Comparison of ENCODE assay signal across 18 cellular contexts in the genomic region with DNA sequence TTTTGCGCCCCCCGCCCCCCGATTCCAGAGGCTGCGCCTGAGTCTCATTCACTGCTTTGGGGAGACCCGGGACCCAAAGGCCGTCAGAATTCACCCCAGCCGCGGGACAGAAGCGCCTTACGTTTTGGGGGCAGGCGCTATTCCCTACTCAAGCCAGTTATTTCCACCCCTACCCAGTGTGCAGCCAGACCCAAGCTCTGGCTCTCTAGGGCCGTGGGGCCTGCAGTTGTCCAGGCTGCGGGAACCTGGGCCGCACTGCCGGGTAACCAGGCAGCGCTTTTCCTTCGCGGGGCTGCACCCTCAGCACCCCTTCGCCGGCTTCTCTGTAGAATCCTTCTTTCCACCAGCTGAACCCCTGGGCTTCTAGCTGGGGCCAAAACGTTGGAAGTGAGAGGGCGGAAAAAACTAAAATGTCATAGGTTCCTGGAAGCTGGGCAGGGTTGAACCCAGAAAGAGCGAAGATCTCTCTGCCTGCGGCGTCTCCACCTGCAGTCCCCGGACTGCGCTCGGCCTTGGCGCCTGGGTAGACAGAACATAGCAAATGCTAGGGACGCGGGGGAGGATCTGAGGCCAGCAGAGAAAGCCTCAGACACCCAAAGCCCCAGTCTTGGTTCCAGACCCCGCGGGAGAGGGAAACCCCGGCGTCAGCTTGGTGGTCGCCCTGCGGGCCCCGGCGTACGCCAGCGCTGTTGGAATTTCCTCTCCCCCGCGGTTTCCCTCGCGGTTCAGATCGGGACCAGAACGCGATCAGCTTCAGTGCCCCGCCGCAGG. TPM values are rescaled to one million over a fixed set of nuclear protein-coding genes. Genes with fewer than 3 reads are reported as not detected.
A peak's percentile ranks its signal among the peaks of the same experiment; 100 is the strongest.
DNase-seq lines count a peak whose midpoint lies in the region; ATAC-seq and TF ChIP-seq lines count a peak whose summit lies in the region.
"Had no signal": no experiment of that assay in that cellular context is flagged by ENCODE, and none has a peak within 500 bp of the region (broad histone marks: within the 10 kb centered on the region; RNA-seq: fewer than 3 reads in every experiment).

No MANE protein-coding gene starts in this region.

- no peak for TF ChIP-seq CTCF in hepatocyte (IDR thresholded peaks at IDR 0.05; ENCODE audit: poor library complexity)

- H2AFZ ChIP-seq in hepatocyte: no peak overlapping the region
- H2AFZ ChIP-seq in trophoblast cell (ENCODE audit: insufficient read depth, low read length, poor library complexity): peak overlapping the region; percentile 69

- H3K4me3 Mint-ChIP-seq in activated CD8-positive, alpha-beta T cell treated with anti-CD3 and anti-CD28 coated beads, Interleukin-2, amount 10 ng/mL, durations not matched to agents 7 days and 5 days: no peak overlapping the region
- H3K4me3 Mint-ChIP-seq: activated CD4-positive, alpha-beta T cell treated with anti-CD3 and anti-CD28 coated beads for 36 hours; activated naive CD4-positive, alpha-beta T cell treated with anti-CD3 and anti-CD28 coated beads, Interleukin-2, amount 10 ng/mL, durations not matched to agents 7 days and 5 days; effector memory CD8-positive, alpha-beta T cell; memory B cell; stimulated activated effector memory CD8-positive, alpha-beta T cell treated with anti-CD3 and anti-CD28 coated beads, Interleukin-12 subunit alpha, Interleukin-12 subunit beta, amount 100 ng/mL, for 72 hours had no signal

- POLR2A ChIA-PET in activated CD8-positive, alpha-beta T cell treated with anti-CD3 and anti-CD28 coated beads, Interleukin-2, amount 10 ng/mL, durations not matched to agents 7 days and 5 days (lab: Charles Lee): no interaction called here

- H4K12ac ChIP-seq in trophoblast cell (ENCODE audit: low read depth, low read length): peak overlapping the region; percentile 97

- H2BK5ac ChIP-seq in trophoblast cell (ENCODE audit: low read depth, low read length, poor library complexity): peak overlapping the region; percentile 99

- H3K4me1 ChIP-seq in NT2/D1 (ENCODE audit: insufficient read depth, insufficient read length) (peaks cover 8% of the 10 kb centered on the region), hepatocyte (ENCODE audit: insufficient read depth) (peaks cover 22% of the 10 kb centered on the region), trophoblast cell (ENCODE audit: control insufficient read depth in 1 of 2, insufficient read depth in 2 of 2, low read length in 2 of 2) (peaks cover 20 to 38% of the 10 kb centered on the region in 2 experiments)

- peaks cover 6% of the 10 kb centered on the region for H3K4me1 Mint-ChIP-seq in activated CD8-positive, alpha-beta T cell treated with anti-CD3 and anti-CD28 coated beads, Interleukin-2, amount 10 ng/mL, durations not matched to agents 7 days and 5 days (ENCODE audit: low read depth)
- H3K4me1 Mint-ChIP-seq: activated CD4-positive, alpha-beta T cell treated with anti-CD3 and anti-CD28 coated beads for 36 hours had no signal

- peak overlapping the region; percentile 97 for H3K14ac ChIP-seq in trophoblast cell (ENCODE audit: low read length)

- H2BK12ac ChIP-seq in trophoblast cell (ENCODE audit: low read length): peak overlapping the region; percentile 80

- no peaks in the 10 kb centered on the region for H3K9me3 Mint-ChIP-seq in activated CD8-positive, alpha-beta T cell treated with anti-CD3 and anti-CD28 coated beads, Interleukin-2, amount 10 ng/mL, durations not matched to agents 7 days and 5 days (ENCODE audit: insufficient read depth)
- H3K9me3 Mint-ChIP-seq: activated naive CD4-positive, alpha-beta T cell treated with anti-CD3 and anti-CD28 coated beads, Interleukin-2, amount 10 ng/mL, durations not matched to agents 7 days and 5 days; effector memory CD8-positive, alpha-beta T cell; memory B cell; stimulated activated effector memory CD8-positive, alpha-beta T cell treated with anti-CD3 and anti-CD28 coated beads, Interleukin-12 subunit alpha, Interleukin-12 subunit beta, amount 100 ng/mL, for 72 hours had no signal

- WGBS in hepatocyte (ENCODE audit: low lambda C conversion rate, missing lambda C conversion rate): 31% methylated on average over 40 of the region's 50 CpGs
- no CpG with 5 or more reads among the region's 50 CpGs for WGBS in trophoblast cell (ENCODE audit: extremely low coverage, insufficient coverage, insufficient read length)

- no peak for ATAC-seq in activated CD8-positive, alpha-beta T cell treated with anti-CD3 and anti-CD28 coated beads, Interleukin-2, amount 10 ng/mL, durations not matched to agents 7 days and 5 days
- ATAC-seq: activated CD4-positive, alpha-beta T cell treated with anti-CD3 and anti-CD28 coated beads for 36 hours; effector memory CD8-positive, alpha-beta T cell; stimulated activated effector memory CD8-positive, alpha-beta T cell treated with anti-CD3 and anti-CD28 coated beads, Interleukin-12 subunit alpha, Interleukin-12 subunit beta, amount 100 ng/mL, for 72 hours had no signal

- no peak overlapping the region for H3K27ac Mint-ChIP-seq in activated CD8-positive, alpha-beta T cell treated with anti-CD3 and anti-CD28 coated beads, Interleukin-2, amount 10 ng/mL, durations not matched to agents 7 days and 5 days
- H3K27ac Mint-ChIP-seq: activated CD4-positive, alpha-beta T cell treated with anti-CD3 and anti-CD28 coated beads for 36 hours; effector memory CD8-positive, alpha-beta T cell; memory B cell; stimulated activated effector memory CD8-positive, alpha-beta T cell treated with anti-CD3 and anti-CD28 coated beads, Interleukin-12 subunit alpha, Interleukin-12 subunit beta, amount 100 ng/mL, for 72 hours had no signal

- H3K9me3 ChIP-seq in NT2/D1 (ENCODE audit: insufficient read depth, low read length) (no peaks in the 10 kb centered on the region), hepatocyte (ENCODE audit: low read depth) (no peaks in the 10 kb centered on the region), trophoblast cell (ENCODE audit: insufficient read depth, low read depth, low read length) (no peaks in the 10 kb centered on the region)

- H3K36me3 ChIP-seq in NT2/D1 (ENCODE audit: insufficient read depth, insufficient read length, low read length) (no peaks in the 10 kb centered on the region), hepatocyte (replicated peaks; ENCODE audit: insufficient read depth, low read depth) (no peaks in the 10 kb centered on the region), trophoblast cell (ENCODE audit: control insufficient read depth in 1 of 2, insufficient read depth in 2 of 2, low read length in 2 of 2) (no peaks in the 10 kb centered on the region)

- H2AK5ac ChIP-seq in trophoblast cell (ENCODE audit: low read length): peak overlapping the region; percentile 97

- DNase-seq in EH (ENCODE audit: low read depth): peak; percentile 62
- DNase-seq in NT2/D1 (ENCODE audit: low read depth, low spot score): no peak
- DNase-seq in hepatocyte (ENCODE audit: low spot score): no peak
- DNase-seq in trophoblast cell: no peak
- no peak for DNase-seq in activated CD8-positive, alpha-beta T cell treated with anti-CD3 and anti-CD28 coated beads, Interleukin-2, amount 10 ng/mL, durations not matched to agents 7 days and 5 days
- DNase-seq in SW 1271 (lab: John Stamatoyannopoulos, UW): no peak
- no peak for DNase-seq in SK-N-DZ (ENCODE audit: low spot score)
- no peak for DNase-seq in NCI-H774 (lab: John Stamatoyannopoulos, UW)
- DNase-seq: activated CD4-positive, alpha-beta T cell treated with anti-CD3 and anti-CD28 coated beads for 36 hours; activated CD8-positive, alpha-beta memory T cell treated with anti-CD3 and anti-CD28 coated beads, Interleukin-2, amount 50 U/mL, for 48 hours; activated naive CD4-positive, alpha-beta T cell treated with anti-CD3 and anti-CD28 coated beads, Interleukin-2, amount 10 ng/mL, durations not matched to agents 7 days and 5 days; effector memory CD8-positive, alpha-beta T cell; foreskin melanocyte; NCI-H146; NCI-H345; SHP77 had no signal

- peak overlapping the region; percentile 99 for H2BK120ac ChIP-seq in trophoblast cell (ENCODE audit: insufficient read depth, low read length, poor library complexity)

- peaks cover 58% of the 10 kb centered on the region for H3K79me1 ChIP-seq in trophoblast cell (ENCODE audit: low read length)

- H4K8ac ChIP-seq in trophoblast cell (ENCODE audit: low read depth, low read length): peak overlapping the region; percentile 97

- no peak overlapping the region for H3K23ac ChIP-seq in trophoblast cell (ENCODE audit: low read length)

- H4K20me1 ChIP-seq in hepatocyte (ENCODE audit: insufficient read depth, poor library complexity, severe bottlenecking): no peaks in the 10 kb centered on the region

- H3K4me2 ChIP-seq in hepatocyte: peak overlapping the region; percentile 78
- peak overlapping the region; percentile 63 for H3K4me2 ChIP-seq in trophoblast cell (ENCODE audit: low read length)

- H3K9ac ChIP-seq in NT2/D1 (ENCODE audit: insufficient read length, low read depth): peak overlapping the region; percentile 65
- H3K9ac ChIP-seq in trophoblast cell (ENCODE audit: low read length): peak overlapping the region; percentile 59

- CTCF ChIA-PET in activated CD8-positive, alpha-beta T cell treated with anti-CD3 and anti-CD28 coated beads, Interleukin-2, amount 10 ng/mL, durations not matched to agents 7 days and 5 days (lab: Charles Lee): no interaction called here

- peak overlapping the region; percentile 95 for H3K4ac ChIP-seq in trophoblast cell (ENCODE audit: low read depth, low read length)

- H3K27me3 Mint-ChIP-seq in activated CD8-positive, alpha-beta T cell treated with anti-CD3 and anti-CD28 coated beads, Interleukin-2, amount 10 ng/mL, durations not matched to agents 7 days and 5 days (ENCODE audit: low read depth): peaks cover 65% of the 10 kb centered on the region

- peak overlapping the region; percentile 27 for H3K4me3 ChIP-seq in NT2/D1 (ENCODE audit: insufficient read length, low read depth)
- no peak overlapping the region for H3K4me3 ChIP-seq in hepatocyte
- H3K4me3 ChIP-seq in trophoblast cell (ENCODE audit: low read depth, low read length): peak overlapping the region; percentile 5

- peak overlapping the region; percentile 98 for H3K18ac ChIP-seq in trophoblast cell (ENCODE audit: low read length)

- peaks cover 50% of the 10 kb centered on the region for H3K79me2 ChIP-seq in hepatocyte
- H3K79me2 ChIP-seq in trophoblast cell (ENCODE audit: control insufficient read depth, insufficient read depth, low read length, poor library complexity): peaks cover 16% of the 10 kb centered on the region

- H3K27me3 ChIP-seq in NT2/D1 (ENCODE audit: insufficient read depth, insufficient read length): peaks cover 90% of the 10 kb centered on the region
- H3K27me3 ChIP-seq in hepatocyte: no peaks in the 10 kb centered on the region
- no peaks in the 10 kb centered on the region for H3K27me3 ChIP-seq in trophoblast cell (ENCODE audit: insufficient read depth, low read length)

- H3K36me3 Mint-ChIP-seq in activated CD8-positive, alpha-beta T cell treated with anti-CD3 and anti-CD28 coated beads, Interleukin-2, amount 10 ng/mL, durations not matched to agents 7 days and 5 days (ENCODE audit: low read depth): no peaks in the 10 kb centered on the region
- H3K36me3 Mint-ChIP-seq: stimulated activated effector memory CD8-positive, alpha-beta T cell treated with anti-CD3 and anti-CD28 coated beads, Interleukin-12 subunit alpha, Interleukin-12 subunit beta, amount 100 ng/mL, for 72 hours had no signal

- H4K91ac ChIP-seq in trophoblast cell (ENCODE audit: low read depth, low read length): peak overlapping the region; percentile 99

- H3K27ac ChIP-seq in hepatocyte (peak overlapping the region; percentile 97), trophoblast cell (ENCODE audit: low read depth, low read length) (peak overlapping the region; percentile 96)

- no peaks in the 10 kb centered on the region for H3K9me2 ChIP-seq in hepatocyte (replicated peaks; ENCODE audit: insufficient read depth)

RNA-seq across cellular contexts. Expression of gene TBX3, which starts 18.4 kb away (rescaled TPM):
- 133 and 142 TPM in 2 replicates for total RNA-seq in hepatocyte
- polyA plus RNA-seq in hepatocyte: 108 and 109 TPM in 2 replicates
- 292 and 302 TPM in 2 replicates for polyA plus RNA-seq in trophoblast cell (2013)
- total RNA-seq in activated CD8-positive, alpha-beta T cell treated with anti-CD3 and anti-CD28 coated beads, Interleukin-2, amount 10 ng/mL, durations not matched to agents 7 days and 5 days: not detected
- polyA plus RNA-seq in SK-N-DZ (2014; cell fraction: cytosol; rRNA removed): 30.6 and 37.3 TPM in 2 replicates
- 52.0 and 72.6 TPM in 2 replicates for polyA plus RNA-seq in SK-N-DZ (2014; cell fraction: nucleus; rRNA removed)
- total RNA-seq: activated CD4-positive, alpha-beta T cell treated with anti-CD3 and anti-CD28 coated beads for 36 hours had no signal

Comparison
In these comparisons a context has a peak if more than half of its experiments do, and no peak if none do; other contexts are left out.
1. RNA of gene TBX3, which starts 18.4 kb away (total RNA-seq): 133 to 142 TPM in hepatocyte; not detected in activated CD8-positive, alpha-beta T cell treated with anti-CD3 and anti-CD28 coated beads, Interleukin-2, amount 10 ng/mL, durations not matched to agents 7 days and 5 days; every median in the first group is over 100 times any median in the second.